1 cellular context compared by ENCODE assay signal in genomic region chr14:61574514-61574807, GRCh38.
TF ChIP-seq lines count a peak whose summit lies in the region.

No MANE protein-coding gene starts in this region.

TF ChIP-seq in GM23338, 12 proteins besides CTCF, POLR2A, EP300 and RAD21 (continued from another document):
- no peak for TF ChIP-seq ZNF462 (CRISPR knock-in tag; IDR thresholded peaks at IDR 0.05)
- TF ChIP-seq STAT1 (IDR thresholded peaks at IDR 0.05; ENCODE audit: unreplicated experiment) = no peak
- no peak for TF ChIP-seq JUNB (IDR thresholded peaks at IDR 0.05; ENCODE audit: unreplicated experiment)
- no peak for TF ChIP-seq EZH2phosphoT487 (IDR thresholded peaks at IDR 0.05; ENCODE audit: unreplicated experiment)
